In genomic region chr9:78213696-78214095, GRCh38 we compare ENCODE assay signal across 8 cellular contexts. TPM values are rescaled to one million over a fixed set of nuclear protein-coding genes. Genes with fewer than 3 reads are reported as not detected.
A peak's percentile ranks its signal among the peaks of the same experiment; 100 is the strongest.
DNase-seq lines count a peak whose midpoint lies in the region; ATAC-seq and TF ChIP-seq lines count a peak whose summit lies in the region.

No MANE protein-coding gene starts in this region.

- no peaks in the 10 kb centered on the region for H3K9me3 ChIP-seq in DOHH2 (ENCODE audit: control insufficient read depth, insufficient read depth, low read length)
- H3K9me3 ChIP-seq in lower lobe of right lung, result no peaks in the 10 kb centered on the region
- H3K9me3 ChIP-seq in prostate gland, result no peaks in the 10 kb centered on the region

- TF ChIP-seq CTCF in DOHH2 (IDR thresholded peaks at IDR 0.05; ENCODE audit: low read depth, low read length, poor library complexity, severe bottlenecking) (peak; percentile 49), lower lobe of right lung (IDR thresholded peaks at IDR 0.05) (peak; percentile 47), prostate gland (IDR thresholded peaks at IDR 0.05) (peak in 2 of 4 experiments; percentile 26 to 53)

- H3K4me3 ChIP-seq in DOHH2 (ENCODE audit: low read length), result no peak overlapping the region
- H3K4me3 ChIP-seq in lower lobe of right lung, result no peak overlapping the region
- no peak overlapping the region for H3K4me3 ChIP-seq in prostate gland

- H4K20me1 ChIP-seq in DOHH2 (ENCODE audit: control insufficient read depth, insufficient read depth, low read depth, low read length), result no peaks in the 10 kb centered on the region

- DNase-seq in amniotic epithelial cell (ENCODE audit: low read depth) (peak; percentile 63), lower lobe of right lung (no peak), prostate gland (ENCODE audit: low spot score) (no peak), T1000 (lab: John Stamatoyannopoulos, UW) (no peak)

- H3F3A ChIP-seq in DOHH2 (ENCODE audit: control insufficient read depth, insufficient read depth), result peaks cover 13% of the 10 kb centered on the region; the same call in 1 of the 2 replicates

- H3K27me3 ChIP-seq in DOHH2 (ENCODE audit: control insufficient read depth, low read length) (no peaks in the 10 kb centered on the region), lower lobe of right lung (ENCODE audit: low read depth) (no peaks in the 10 kb centered on the region), prostate gland (replicated peaks; ENCODE audit: insufficient read depth) (no peaks in the 10 kb centered on the region)

- H3K4me1 ChIP-seq in DOHH2 (ENCODE audit: control insufficient read depth, low read length) (peaks cover 43% of the 10 kb centered on the region), lower lobe of right lung (no peaks in the 10 kb centered on the region), prostate gland (replicated peaks) (no peaks in the 10 kb centered on the region)

- H3K9me2 ChIP-seq in DOHH2 (replicated peaks; ENCODE audit: control insufficient read depth, low read length), result no peaks in the 10 kb centered on the region

- H3K79me2 ChIP-seq in DOHH2 (ENCODE audit: control insufficient read depth, low read length), result no peaks in the 10 kb centered on the region

- TF ChIP-seq POLR2A in prostate gland (IDR thresholded peaks at IDR 0.05), result no peak

- ATAC-seq in HG03097 (IDR thresholded peaks at IDR 0.05; ENCODE audit: low FRiP score, unreplicated experiment), result peak; percentile 57
- ATAC-seq in lower lobe of right lung, result peak; percentile 39 to 84
- no peak for ATAC-seq in HG03196 (IDR thresholded peaks at IDR 0.05; ENCODE audit: unreplicated experiment)
- no peak for ATAC-seq in HG02642 (IDR thresholded peaks at IDR 0.05; ENCODE audit: poor library complexity, unreplicated experiment)

- H3K4me2 ChIP-seq in DOHH2 (ENCODE audit: low read length), result no peak overlapping the region; the same call in 1 of the 2 replicates

- WGBS in prostate gland, result 12% methylated on average over 4 of the region's 4 CpGs

- H3K36me3 ChIP-seq in DOHH2 (ENCODE audit: control insufficient read depth, low read length), result no peaks in the 10 kb centered on the region
- no peaks in the 10 kb centered on the region for H3K36me3 ChIP-seq in lower lobe of right lung
- H3K36me3 ChIP-seq in prostate gland, result no peaks in the 10 kb centered on the region

- intact Hi-C loops in lower lobe of right lung (cut with DNase I), result no loop called here
- intact Hi-C loops in prostate gland (cut with DNase I), result no loop called here

- H3K27ac ChIP-seq in DOHH2 (ENCODE audit: low read depth, low read length) (no peak overlapping the region), lower lobe of right lung (no peak overlapping the region), prostate gland (no peak overlapping the region)

RNA-seq across cellular contexts. Expression of gene CEP78, which starts 22.2 kb away (rescaled TPM):
- total RNA-seq in lower lobe of right lung (12.9 TPM), prostate gland (10 to 100 TPM; 12.0 to 16.5 TPM)

Comparison
In these comparisons a context has a peak if more than half of its experiments do, and no peak if none do; other contexts are left out.
1. ATAC-seq: peak in HG03097 (single experiment) and lower lobe of right lung (2 of 2); none in HG03196 (single experiment) and HG02642 (single experiment).